34 cellular contexts compared by ENCODE assay signal in the genomic region with DNA sequence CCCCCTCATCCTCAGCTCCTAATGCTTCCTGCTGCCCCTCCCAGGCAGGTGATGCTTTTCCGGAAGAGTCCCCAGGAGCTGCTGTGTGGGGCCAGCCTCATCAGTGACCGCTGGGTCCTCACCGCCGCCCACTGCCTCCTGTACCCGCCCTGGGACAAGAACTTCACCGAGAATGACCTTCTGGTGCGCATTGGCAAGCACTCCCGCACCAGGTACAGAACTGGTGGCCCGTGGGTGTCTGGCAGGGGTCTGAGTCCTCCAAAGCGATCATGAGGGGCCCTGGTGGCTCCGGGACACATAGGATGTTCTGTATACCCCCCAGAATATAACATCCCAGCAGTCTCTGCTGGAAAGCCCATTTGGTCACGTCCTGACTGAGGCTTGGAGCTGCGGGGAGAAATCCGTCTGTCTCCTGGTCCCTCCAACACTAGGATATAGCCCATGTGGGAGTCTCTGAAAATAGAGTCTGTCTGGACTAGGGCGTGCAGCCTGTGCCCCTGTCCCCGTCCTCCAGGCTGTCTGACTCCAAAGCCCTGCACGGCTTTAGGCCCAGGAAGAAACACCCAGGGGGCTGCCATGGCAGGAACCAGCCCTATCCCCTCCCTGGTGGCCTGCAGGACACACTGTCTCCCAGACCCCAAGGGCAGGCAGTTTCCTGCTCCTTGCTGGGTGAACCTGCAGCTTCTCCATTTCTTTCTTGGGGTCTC. TPM values are rescaled to one million over a fixed set of nuclear protein-coding genes. Genes with fewer than 3 reads are reported as not detected.
"Had no signal": no experiment of that assay in that cellular context is flagged by ENCODE, and none has a peak within 500 bp of the region (broad histone marks: within the 10 kb centered on the region; RNA-seq: fewer than 3 reads in every experiment).

No MANE protein-coding gene starts in this region.

- ATAC-seq: foreskin keratinocyte; gastroesophageal sphincter; heart right ventricle; left ventricle myocardium superior; mucosa of descending colon; sciatic nerve; stimulated activated effector memory CD8-positive, alpha-beta T cell treated with anti-CD3 and anti-CD28 coated beads, Interleukin-12 subunit alpha, Interleukin-12 subunit beta, amount 100 ng/mL, for 72 hours had no signal

- H3K27me3 Mint-ChIP-seq: naive B cell; natural killer cell treated with Interleukin-12 subunit alpha and Interleukin-12 subunit beta and Interleukin-15 and Interleukin-18, amount 100 ng/mL, for 72 hours had no signal

- H3K4me3 Mint-ChIP-seq: mesothelial cell of epicardium; natural killer cell treated with Interleukin-12 subunit alpha and Interleukin-12 subunit beta and Interleukin-15 and Interleukin-18, amount 100 ng/mL, for 72 hours; neural crest cell; stimulated activated effector memory CD8-positive, alpha-beta T cell treated with anti-CD3 and anti-CD28 coated beads, Interleukin-12 subunit alpha, Interleukin-12 subunit beta, amount 100 ng/mL, for 72 hours had no signal

- H3K4me2 ChIP-seq: smooth muscle cell had no signal

- H3K4me1 Mint-ChIP-seq: mesothelial cell of epicardium; naive B cell; neural crest cell; stimulated activated effector memory CD8-positive, alpha-beta T cell treated with anti-CD3 and anti-CD28 coated beads, Interleukin-12 subunit alpha, Interleukin-12 subunit beta, amount 100 ng/mL, for 72 hours had no signal

- H3K36me3 Mint-ChIP-seq: mesothelial cell of epicardium; naive B cell; natural killer cell treated with Interleukin-12 subunit alpha and Interleukin-12 subunit beta and Interleukin-15 and Interleukin-18, amount 100 ng/mL, for 72 hours; stimulated activated effector memory CD8-positive, alpha-beta T cell treated with anti-CD3 and anti-CD28 coated beads, Interleukin-12 subunit alpha, Interleukin-12 subunit beta, amount 100 ng/mL, for 72 hours had no signal

- H3K27me3 ChIP-seq: esophagus muscularis mucosa, foreskin keratinocyte, gastroesophageal sphincter, heart right ventricle, right atrium auricular region, stomach, thyroid gland had no signal

- DNase-seq: dermis blood vessel endothelial cell; effector memory CD4-positive, alpha-beta T cell; foreskin keratinocyte; heart right ventricle; hippocampal formation; kidney glomerular epithelial cell; left ventricle myocardium superior; mesenchymal stem cell; mucosa of descending colon; naive B cell; stimulated activated CD4-positive, alpha-beta T cell treated with anti-CD3 and anti-CD28 coated beads, Interleukin-2, amount 100 ng/mL, for 24 hours; stimulated activated CD4-positive, alpha-beta T cell treated with anti-CD3 and anti-CD28 coated beads, Interleukin-4, amount 100 ng/mL, for 24 hours; stimulated activated naive CD4-positive, alpha-beta T cell treated with Interleukin-2 at 50 U/mL for 16 hours; stomach; thyroid gland; trophoblast cell had no signal

- FAIRE-seq: endothelial cell of umbilical vein, islet of Langerhans, urothelium cell line had no signal

- H3K27ac Mint-ChIP-seq: mesothelial cell of epicardium; natural killer cell treated with Interleukin-12 subunit alpha and Interleukin-12 subunit beta and Interleukin-15 and Interleukin-18, amount 100 ng/mL, for 72 hours; stimulated activated effector memory CD8-positive, alpha-beta T cell treated with anti-CD3 and anti-CD28 coated beads, Interleukin-12 subunit alpha, Interleukin-12 subunit beta, amount 100 ng/mL, for 72 hours had no signal

- H3K4me3 ChIP-seq: coronary artery, esophagus muscularis mucosa, gastroesophageal sphincter, heart right ventricle, mucosa of descending colon, prostate gland, right atrium auricular region, smooth muscle cell, stomach, thyroid gland had no signal

- H3K9me3 ChIP-seq: esophagus muscularis mucosa, gastroesophageal sphincter, heart right ventricle, mucosa of descending colon, prostate gland, right atrium auricular region, stomach, thyroid gland had no signal

- H3K9me3 Mint-ChIP-seq: mesothelial cell of epicardium; naive B cell; natural killer cell treated with Interleukin-12 subunit alpha and Interleukin-12 subunit beta and Interleukin-15 and Interleukin-18, amount 100 ng/mL, for 72 hours; neural crest cell; stimulated activated effector memory CD8-positive, alpha-beta T cell treated with anti-CD3 and anti-CD28 coated beads, Interleukin-12 subunit alpha, Interleukin-12 subunit beta, amount 100 ng/mL, for 72 hours had no signal

- H3K27ac ChIP-seq: coronary artery, esophagus muscularis mucosa, foreskin keratinocyte, gastroesophageal sphincter, heart right ventricle, prostate gland, right atrium auricular region, stomach, thyroid gland had no signal

- H3K36me3 ChIP-seq: esophagus muscularis mucosa, gastroesophageal sphincter, heart right ventricle, prostate gland, right atrium auricular region, stomach, thyroid gland had no signal

- H3K4me1 ChIP-seq: esophagus muscularis mucosa, foreskin keratinocyte, gastroesophageal sphincter, heart right ventricle, prostate gland, right atrium auricular region, stomach, thyroid gland had no signal

RNA-seq across cellular contexts. Expression of a gene that starts 9.1 kb away (rescaled TPM):
- total RNA-seq: dermis blood vessel endothelial cell, endothelial cell of umbilical vein, fibroblast of lung, foreskin keratinocyte, left ventricle myocardium superior, lung microvascular endothelial cell, mesothelial cell of epicardium, neural crest cell, right atrium auricular region, sciatic nerve, subcutaneous adipose tissue, temporal lobe, thyroid gland had no signal
- polyA plus RNA-seq: fibroblast of lung, foreskin keratinocyte had no signal
